ENCODE assay signal across 28 cellular contexts in genomic region chr16:49632798-49633189, GRCh38.
"Had no signal": no experiment of that assay in that cellular context is flagged by ENCODE, and none has a peak within 500 bp of the region (broad histone marks: within the 10 kb centered on the region; RNA-seq: fewer than 3 reads in every experiment).

No MANE protein-coding gene starts in this region.

- H3K27me3 ChIP-seq: breast epithelium, testis, transverse colon, vagina had no signal

- H3K4me1 Mint-ChIP-seq: activated CD4-positive, alpha-beta memory T cell treated with anti-CD3 and anti-CD28 coated beads, Interleukin-2, amount 10 ng/mL, durations not matched to agents 7 days and 5 days; activated CD4-positive, alpha-beta T cell treated with anti-CD3 and anti-CD28 coated beads, Interleukin-2, amount 10 ng/mL, durations not matched to agents 24 days and 14 days; central memory CD8-positive, alpha-beta T cell; T-helper 17 cell had no signal

- H3K27ac Mint-ChIP-seq: activated CD4-positive, alpha-beta memory T cell treated with anti-CD3 and anti-CD28 coated beads, Interleukin-2, amount 10 ng/mL, durations not matched to agents 7 days and 5 days; activated CD4-positive, alpha-beta T cell treated with anti-CD3 and anti-CD28 coated beads, Interleukin-2, amount 10 ng/mL, durations not matched to agents 24 days and 14 days; activated T-cell treated with anti-CD3 and anti-CD28 coated beads, Interleukin-2, amount 50 U/mL, for 24 hours; T-helper 17 cell had no signal

- H3K4me1 ChIP-seq: breast epithelium, parathyroid adenoma, transverse colon had no signal

- H3K9ac ChIP-seq: parathyroid adenoma had no signal

- DNase-seq: activated CD4-positive, alpha-beta memory T cell treated with anti-CD3 and anti-CD28 coated beads, Interleukin-2, amount 10 ng/mL, durations not matched to agents 7 days and 5 days; activated CD4-positive, alpha-beta T cell treated with anti-CD3 and anti-CD28 coated beads, Interleukin-2, amount 10 ng/mL, durations not matched to agents 24 days and 14 days; activated CD4-positive, CD25-positive, alpha-beta regulatory T cell treated with anti-CD3 and anti-CD28 coated beads, Interleukin-2, amount 50 U/mL, for 72 hours; activated CD8-positive, alpha-beta memory T cell treated with anti-CD3 and anti-CD28 coated beads, Interleukin-2, amount 50 U/mL, for 48 hours; activated gamma-delta T cell treated with Interleukin-2 at 50 U/mL for 16 hours; activated naive CD4-positive, alpha-beta T cell treated with anti-CD3 and anti-CD28 coated beads, Interleukin-2, amount 50 U/mL, for 16 hours; activated T-cell treated with anti-CD3 and anti-CD28 coated beads, Interleukin-2, amount 50 U/mL, for 24 hours; amniotic stem cell; dermis blood vessel endothelial cell; effector CD8-positive, alpha-beta T cell; left ventricle myocardium inferior; mucosa of descending colon; nucleus accumbens; stimulated activated naive CD8-positive, alpha-beta T cell treated with anti-CD3 and anti-CD28 coated beads, Interleukin-15, Interleukin-2, amounts not matched to agents 100 U/mL and 50 U/mL, for 24 hours; T-helper 17 cell; T1000; testis; transverse colon; WERI-Rb-1 had no signal

- H2AFZ ChIP-seq: parathyroid adenoma had no signal

- H3K9me3 ChIP-seq: breast epithelium, mucosa of descending colon, testis, transverse colon, vagina had no signal

- H3K27me3 Mint-ChIP-seq: activated CD4-positive, alpha-beta memory T cell treated with anti-CD3 and anti-CD28 coated beads, Interleukin-2, amount 10 ng/mL, durations not matched to agents 7 days and 5 days; activated CD4-positive, alpha-beta T cell treated with anti-CD3 and anti-CD28 coated beads, Interleukin-2, amount 10 ng/mL, durations not matched to agents 24 days and 14 days; activated T-cell treated with anti-CD3 and anti-CD28 coated beads, Interleukin-2, amount 50 U/mL, for 24 hours; central memory CD8-positive, alpha-beta T cell had no signal

- ATAC-seq: mucosa of descending colon; right cardiac atrium; stimulated activated naive CD8-positive, alpha-beta T cell treated with anti-CD3 and anti-CD28 coated beads, Interleukin-15, Interleukin-2, amounts not matched to agents 100 U/mL and 50 U/mL, for 24 hours; T-helper 17 cell had no signal

- H3K36me3 ChIP-seq: breast epithelium, transverse colon, WERI-Rb-1 had no signal

- FAIRE-seq: astrocyte, colon, frontal cortex had no signal

- H3K9me3 Mint-ChIP-seq: activated CD4-positive, alpha-beta memory T cell treated with anti-CD3 and anti-CD28 coated beads, Interleukin-2, amount 10 ng/mL, durations not matched to agents 7 days and 5 days; activated CD4-positive, alpha-beta T cell treated with anti-CD3 and anti-CD28 coated beads, Interleukin-2, amount 10 ng/mL, durations not matched to agents 24 days and 14 days; activated T-cell treated with anti-CD3 and anti-CD28 coated beads, Interleukin-2, amount 50 U/mL, for 24 hours; central memory CD8-positive, alpha-beta T cell had no signal

- H3K27ac ChIP-seq: breast epithelium, left ventricle myocardium inferior, parathyroid adenoma, testis, transverse colon, vagina, WERI-Rb-1 had no signal

- H3K4me3 ChIP-seq: breast epithelium, left ventricle myocardium inferior, lung, mucosa of descending colon, testis, transverse colon, vagina had no signal

- H3K4me3 Mint-ChIP-seq: activated CD4-positive, alpha-beta memory T cell treated with anti-CD3 and anti-CD28 coated beads, Interleukin-2, amount 10 ng/mL, durations not matched to agents 7 days and 5 days; activated CD4-positive, alpha-beta T cell treated with anti-CD3 and anti-CD28 coated beads, Interleukin-2, amount 10 ng/mL, durations not matched to agents 24 days and 14 days; activated T-cell treated with anti-CD3 and anti-CD28 coated beads, Interleukin-2, amount 50 U/mL, for 24 hours; central memory CD8-positive, alpha-beta T cell; T-helper 17 cell had no signal
